24 cellular contexts compared by ENCODE assay signal in genomic region chr4:102787944-102788343, GRCh38. TPM values are rescaled to one million over a fixed set of nuclear protein-coding genes. Genes with fewer than 3 reads are reported as not detected.
DNase-seq lines count a peak whose midpoint lies in the region; TF ChIP-seq lines count a peak whose summit lies in the region.
"Had no signal": no experiment of that assay in that cellular context is flagged by ENCODE, and none has a peak within 500 bp of the region (broad histone marks: within the 10 kb centered on the region; RNA-seq: fewer than 3 reads in every experiment).

No MANE protein-coding gene starts in this region.

- H3K36me3 Mint-ChIP-seq in MCF 10A (ENCODE audit: insufficient read depth, unreplicated experiment) (peaks cover 44% of the 10 kb centered on the region), HFFc6 (ENCODE audit: low read depth) (peaks cover 20% of the 10 kb centered on the region)

- H3K4me3 Mint-ChIP-seq in MCF 10A (ENCODE audit: unreplicated experiment) (no peak overlapping the region), HFFc6 (no peak overlapping the region)
- H3K4me3 Mint-ChIP-seq: CD4-positive, alpha-beta memory T cell; IgD-negative memory B cell had no signal

- H3K9me3 ChIP-seq in mammary epithelial cell (replicated peaks; ENCODE audit: insufficient read depth, low read length) (no peaks in the 10 kb centered on the region), fibroblast of lung (ENCODE audit: control insufficient read depth, insufficient read depth, low read depth, low read length) (no peaks in the 10 kb centered on the region)

- H3K4me3 ChIP-seq in mammary epithelial cell (replicated peaks in 1 of 3; ENCODE audit: insufficient read depth in 1 of 3, low read depth in 2 of 3, low read length in 3 of 3): no peak overlapping the region
- H3K4me3 ChIP-seq in fibroblast of lung (replicated peaks in 1 of 4; ENCODE audit: control extremely low read depth in 1 of 4, insufficient read depth in 1 of 4, low read depth in 3 of 4, low read length in 4 of 4): no peak overlapping the region
- H3K4me3 ChIP-seq: A549 had no signal

- H3K27ac ChIP-seq in mammary epithelial cell (ENCODE audit: insufficient read depth, low read depth, low read length): no peak overlapping the region
- no peak overlapping the region for H3K27ac ChIP-seq in fibroblast of lung (ENCODE audit: insufficient read depth, low read length)
- H3K27ac ChIP-seq: A549, HL-60, KMS-11, RWPE1 had no signal

- H4K20me1 ChIP-seq in mammary epithelial cell (ENCODE audit: insufficient read depth, low read length) (no peaks in the 10 kb centered on the region), fibroblast of lung (ENCODE audit: control insufficient read depth, extremely low read depth, insufficient read depth, low read length) (no peaks in the 10 kb centered on the region)

- H3K4me2 ChIP-seq in mammary epithelial cell (ENCODE audit: insufficient read depth, low read depth, low read length): no peak overlapping the region
- H3K4me2 ChIP-seq in fibroblast of lung (ENCODE audit: extremely low read depth, insufficient read depth, low read length): no peak overlapping the region
- H3K4me2 ChIP-seq: A549, KMS-11 had no signal

- POLR2A ChIA-PET in MCF 10A (lab: Yijun Ruan, JAX): interaction anchor here (0.6 to 0.9 kb wide), 2 partner anchors 17 to 27 kb away, joined by 3 read pairs; partner anchors contain the start of gene MANBA

- H3K27me3 Mint-ChIP-seq in MCF 10A (ENCODE audit: insufficient read depth, unreplicated experiment) (no peaks in the 10 kb centered on the region), HFFc6 (ENCODE audit: insufficient read depth) (peaks cover 7% of the 10 kb centered on the region)
- H3K27me3 Mint-ChIP-seq: CD4-positive, alpha-beta memory T cell; IgD-negative memory B cell had no signal

- CTCF ChIA-PET in MCF 10A (lab: Yijun Ruan, JAX): interaction anchor here (0.9 to 1.3 kb wide), 2 partner anchors 167 to 220 kb away, joined by 3 read pairs; no protein-coding TSS in a partner anchor
- CTCF ChIA-PET in mammary epithelial cell (lab: Charles Lee; ENCODE audit: low non-redundant PET): interaction anchor here (0.6 kb wide), 1 partner anchor 167 kb away, joined by 5 read pairs; no protein-coding TSS in a partner anchor

- H3K9ac ChIP-seq in mammary epithelial cell (ENCODE audit: insufficient read depth, low read length): no peak overlapping the region
- no peak overlapping the region for H3K9ac ChIP-seq in fibroblast of lung (ENCODE audit: insufficient read depth, low read length)
- H3K9ac ChIP-seq: KMS-11 had no signal

- TSS peak; percentile 91 for BruUV-seq in MCF 10A (replicated peaks; lab: Mats Ljungman, UMichigan)
- no TSS peak for BruUV-seq in mammary epithelial cell (replicated peaks; lab: Mats Ljungman, UMichigan)

- H3K27ac Mint-ChIP-seq in MCF 10A (ENCODE audit: low read depth, unreplicated experiment) (no peak overlapping the region), HFFc6 (peak overlapping the region; percentile 46; the same call in 1 of the 2 replicates)
- H3K27ac Mint-ChIP-seq: IgD-negative memory B cell had no signal

- H2AFZ ChIP-seq in mammary epithelial cell (ENCODE audit: low read depth, low read length): no peak overlapping the region
- no peak overlapping the region for H2AFZ ChIP-seq in fibroblast of lung (ENCODE audit: low read length)

- 93% methylated on average over 3 of the region's 3 CpGs for WGBS in mammary epithelial cell (ENCODE audit: low coverage, missing lambda C conversion rate)

- H3K4me1 ChIP-seq in mammary epithelial cell (ENCODE audit: insufficient read depth, low read length): no peaks in the 10 kb centered on the region
- no peaks in the 10 kb centered on the region for H3K4me1 ChIP-seq in fibroblast of lung (ENCODE audit: control insufficient read depth, extremely low read depth, insufficient read depth, low read length)

- dilution Hi-C loops in mammary epithelial cell (cut with HindIII; ENCODE audit: low sequenced_read_pairs): no loop called here

- H3K4me1 Mint-ChIP-seq in MCF 10A (ENCODE audit: insufficient read depth, unreplicated experiment) (no peaks in the 10 kb centered on the region), HFFc6 (ENCODE audit: low read depth) (peaks cover 33% of the 10 kb centered on the region)

- H3K36me3 ChIP-seq in mammary epithelial cell (ENCODE audit: insufficient read depth, low read length): no peaks in the 10 kb centered on the region
- peaks cover 5% of the 10 kb centered on the region for H3K36me3 ChIP-seq in fibroblast of lung (ENCODE audit: control insufficient read depth, insufficient read depth, low read length)

- in situ Hi-C loops in mammary epithelial cell (cut with MboI; ENCODE audit: low sequenced_read_pairs in 2 of 2): no loop called here

- no peaks in the 10 kb centered on the region for H3K9me3 Mint-ChIP-seq in MCF 10A (ENCODE audit: unreplicated experiment)
- H3K9me3 Mint-ChIP-seq in HFFc6: peaks cover 7% of the 10 kb centered on the region; the same call in 1 of the 2 replicates

- H3K27me3 ChIP-seq in mammary epithelial cell (ENCODE audit: insufficient read depth, low read length) (no peaks in the 10 kb centered on the region), fibroblast of lung (ENCODE audit: control insufficient read depth, insufficient read depth, low read length) (no peaks in the 10 kb centered on the region)

- H3K79me2 ChIP-seq in mammary epithelial cell (ENCODE audit: insufficient read depth, low read length) (no peaks in the 10 kb centered on the region), fibroblast of lung (ENCODE audit: control insufficient read depth, insufficient read depth, low read length) (no peaks in the 10 kb centered on the region)

- DNase-seq in MCF 10A (ENCODE audit: unreplicated experiment) (no peak), mammary epithelial cell (no peak), HFFc6 (no peak), fibroblast of lung (ENCODE audit: low read depth in 2 of 2) (peak; percentile 12 to 29), DMS53 (lab: John Stamatoyannopoulos, UW) (no peak), NCI-H524 (lab: John Stamatoyannopoulos, UW) (no peak), epidermal melanocyte (ENCODE audit: insufficient read length, low spot score) (no peak)
- DNase-seq: C1 segment of cervical spinal cord; CD4-positive, alpha-beta memory T cell; COR-L47; DMS79 treated with DMSO at 0.1 percent for 48 hours; H7; NCI-H1048; NCI-H1417; NCI-H1694; NCI-H2029 treated with DMSO at 0.1 percent for 48 hours; NCI-H446 treated with DMSO at 0.1 percent for 48 hours; NCI-H526 treated with DMSO at 0.1 percent for 48 hours; SHP77 had no signal

- TF ChIP-seq CTCF in MCF 10A (IDR thresholded peaks at IDR 0.05; ENCODE audit: unreplicated experiment) (no peak), mammary epithelial cell (conservative IDR thresholded peaks at IDR 0.05 in 1 of 2, IDR thresholded peaks at IDR 0.05 in 1 of 2; ENCODE audit: extremely low read depth in 1 of 2, insufficient read depth in 1 of 2, low read depth in 1 of 2, low read length in 2 of 2) (no peak), HFFc6 (IDR thresholded peaks at IDR 0.05) (no peak), fibroblast of lung (conservative IDR thresholded peaks at IDR 0.05 in 1 of 2, IDR thresholded peaks at IDR 0.05 in 1 of 2; ENCODE audit: low read depth in 1 of 2, low read length in 2 of 2) (no peak)

- intact Hi-C loops in MCF 10A (cut with micrococcal nuclease) (loop anchor here (5.0 kb wide), 1 partner anchor 166 kb away; no protein-coding TSS in a partner anchor), mammary epithelial cell (cut with micrococcal nuclease) (loop anchor here (2.0 to 5.0 kb wide), 2 partner anchors 39 to 167 kb away; partner anchors contain the start of gene UBE2D3)

RNA-seq across cellular contexts. Expression of gene MANBA, which starts 27.2 kb away (rescaled TPM):
- 11.2 and 13.2 TPM in 2 replicates for total RNA-seq in MCF 10A (2022)
- total RNA-seq in mammary epithelial cell: 10 to 100 TPM; 21.6 to 44.0 TPM
- polyA plus RNA-seq in mammary epithelial cell: 8.2 TPM
- polyA minus RNA-seq in mammary epithelial cell: 20.1 TPM
- 10 to 100 TPM; 31.2 to 57.9 (median 36.0) TPM for total RNA-seq in HFFc6 (2021; fragmentation: NEBNext Ultra II Directional; extraction: Animal tissue kit (Norgen Biotek cat#: 25700))
- total RNA-seq in fibroblast of lung: 59.1 and 97.9 TPM in 2 replicates
- polyA plus RNA-seq in fibroblast of lung: 12.5 and 13.4 TPM in 2 replicates
- polyA plus RNA-seq in fibroblast of lung (2012): 20.3 and 21.4 TPM in 2 replicates
- 3.2 and 6.5 TPM in 2 replicates for polyA minus RNA-seq in fibroblast of lung (ENCODE audit: low replicate concordance)

RNA-seq across cellular contexts. Expression of gene UBE2D3, which starts 39.4 kb away (rescaled TPM):
- total RNA-seq in MCF 10A (2022): 505 and 547 TPM in 2 replicates
- 100 to 1,000 TPM; 338 to 352 TPM for total RNA-seq in mammary epithelial cell
- 311 TPM for polyA plus RNA-seq in mammary epithelial cell
- 367 TPM for polyA minus RNA-seq in mammary epithelial cell
- 100 to 1,000 TPM; 325 to 396 (median 359) TPM for total RNA-seq in HFFc6 (2021; fragmentation: NEBNext Ultra II Directional; extraction: Animal tissue kit (Norgen Biotek cat#: 25700))
- total RNA-seq in fibroblast of lung: 397 and 403 TPM in 2 replicates
- polyA plus RNA-seq in fibroblast of lung: 427 and 460 TPM in 2 replicates
- polyA plus RNA-seq in fibroblast of lung (2012): 292 and 322 TPM in 2 replicates
- polyA minus RNA-seq in fibroblast of lung (ENCODE audit: low replicate concordance): 144 and 180 TPM in 2 replicates

Comparison
In these comparisons a context has a peak if more than half of its experiments do, and no peak if none do; other contexts are left out.
1. DNase-seq: peak in fibroblast of lung (2 of 2); none in MCF 10A (single experiment), mammary epithelial cell (single experiment), HFFc6 (single experiment), DMS53 (single experiment), NCI-H524 (0 of 2) and epidermal melanocyte (single experiment).